2 cellular contexts compared by ENCODE assay signal in genomic region chr5:135124128-135124527, GRCh38.
TF ChIP-seq lines count a peak whose summit lies in the region.

No MANE protein-coding gene starts in this region.

TF ChIP-seq in SK-N-SH treated with all-trans-retinoic acid at 6 μM for 48 hours, 23 proteins besides CTCF, POLR2A, EP300 and RAD21 (continued from another document):
- TF ChIP-seq PATZ1 (CRISPR knock-in tag; IDR thresholded peaks at IDR 0.05; ENCODE audit: borderline replicate concordance) (no peak), OSR1 (CRISPR knock-in tag; IDR thresholded peaks at IDR 0.05) (no peak), CSDC2 (CRISPR knock-in tag; IDR thresholded peaks at IDR 0.05) (no peak), BACH2 (CRISPR knock-in tag; IDR thresholded peaks at IDR 0.05; ENCODE audit: borderline replicate concordance) (no peak), ESRRG (CRISPR knock-in tag; IDR thresholded peaks at IDR 0.05) (no peak), TCF4 (CRISPR knock-in tag; IDR thresholded peaks at IDR 0.05; ENCODE audit: borderline replicate concordance) (no peak), PPARA (CRISPR knock-in tag; IDR thresholded peaks at IDR 0.05; ENCODE audit: borderline replicate concordance) (no peak), TSHZ2 (CRISPR knock-in tag; IDR thresholded peaks at IDR 0.05) (no peak), ZNF565 (CRISPR knock-in tag; conservative IDR thresholded peaks at IDR 0.05; ENCODE audit: low read depth) (no peak), ISL1 (CRISPR knock-in tag; IDR thresholded peaks at IDR 0.05) (no peak), CREB5 (CRISPR knock-in tag; IDR thresholded peaks at IDR 0.05; ENCODE audit: low read depth) (no peak), SNAI2 (CRISPR knock-in tag; IDR thresholded peaks at IDR 0.05) (no peak), ZNF70 (CRISPR knock-in tag; IDR thresholded peaks at IDR 0.05) (no peak)

TF ChIP-seq in K562, 482 proteins besides CTCF, POLR2A, EP300 and RAD21 (continued from another document):
- TF ChIP-seq TSHZ1 (CRISPR knock-in tag; IDR thresholded peaks at IDR 0.05) (no peak), ZBTB7A (IDR thresholded peaks at IDR 0.05; ENCODE audit: borderline replicate concordance, control insufficient read depth, low read depth, low read length) (no peak), HDAC6 (IDR thresholded peaks at IDR 0.05; ENCODE audit: low read depth, low read length) (no peak), ZNF778 (CRISPR knock-in tag; IDR thresholded peaks at IDR 0.05) (no peak), BRF1 (IDR thresholded peaks at IDR 0.05; ENCODE audit: borderline replicate concordance, extremely low read depth, insufficient read length) (no peak), RFX7 (CRISPR knock-in tag; IDR thresholded peaks at IDR 0.05) (no peak)
